In the genomic region with DNA sequence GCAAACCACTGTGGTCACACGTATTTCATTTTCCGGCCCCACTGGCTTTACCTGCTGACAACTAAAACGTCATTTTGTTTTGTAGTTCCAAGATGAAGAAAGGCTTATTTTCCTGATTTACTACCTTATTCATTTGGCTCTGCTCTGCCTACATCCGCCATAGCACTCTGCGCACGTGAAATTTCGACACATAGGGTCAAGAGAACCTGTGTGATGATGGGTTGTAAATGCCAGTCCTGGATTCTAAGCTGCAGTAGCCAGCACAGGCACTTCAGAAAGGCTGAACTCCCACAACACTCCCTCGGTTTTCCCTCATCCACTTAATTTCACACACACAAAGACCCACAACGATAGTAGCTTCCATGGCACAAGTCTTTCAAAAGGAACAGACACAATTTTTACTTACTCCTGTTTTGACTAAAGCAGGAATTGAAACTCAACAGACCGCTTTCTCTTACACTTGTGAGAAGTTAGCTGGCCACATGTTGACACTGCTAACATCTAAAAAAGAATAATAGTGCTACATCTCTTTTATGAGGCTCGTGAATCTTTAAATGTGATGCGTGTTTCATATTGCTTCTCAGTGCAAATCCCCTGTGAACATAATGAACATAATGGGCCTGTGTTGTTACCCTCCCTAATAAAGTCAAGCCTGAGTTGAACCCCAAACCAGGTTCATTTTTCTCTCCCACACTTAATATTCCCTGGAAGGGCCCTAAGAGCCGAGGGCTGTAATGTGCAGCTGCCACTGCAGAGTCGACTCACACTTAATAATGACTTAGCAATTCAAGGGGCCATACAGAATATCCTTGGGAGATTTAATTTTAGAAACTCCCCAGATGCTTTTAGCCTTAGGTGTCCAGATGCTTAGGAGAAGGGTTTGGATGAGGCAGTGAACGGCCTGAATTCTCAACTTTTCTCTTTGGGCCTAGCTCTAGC, we compare ENCODE assay signal across 9 cellular contexts. TPM values are rescaled to one million over a fixed set of nuclear protein-coding genes. Genes with fewer than 3 reads are reported as not detected.
DNase-seq lines count a peak whose midpoint lies in the region; ATAC-seq, FAIRE-seq and TF ChIP-seq lines count a peak whose summit lies in the region.
"Had no signal": no experiment of that assay in that cellular context is flagged by ENCODE, and none has a peak within 500 bp of the region (broad histone marks: within the 10 kb centered on the region; RNA-seq: fewer than 3 reads in every experiment).

No MANE protein-coding gene starts in this region.

- H2BK20ac ChIP-seq in H9 (ENCODE audit: low read depth, low read length, poor library complexity, severe bottlenecking): no peak overlapping the region

- H3K56ac ChIP-seq in H9 (ENCODE audit: insufficient read length, low read depth, low read length): no peak overlapping the region

- H3K36me3 Mint-ChIP-seq in glutamatergic neuron (ENCODE audit: unreplicated experiment) (no peaks in the 10 kb centered on the region), H9 (ENCODE audit: insufficient read depth in 1 of 3, low read depth in 3 of 3) (no peaks in the 10 kb centered on the region; a peak in 1 of 7 replicates)

- POLR2A ChIA-PET in A549 (lab: Yijun Ruan, JAX): interaction anchor here (1.5 kb wide), 1 partner anchor 161 kb away, joined by 6 read pairs; no protein-coding TSS in a partner anchor

- no peak overlapping the region for H2BK15ac ChIP-seq in H9 (ENCODE audit: low read depth, low read length)

- no peaks in the 10 kb centered on the region for H3K79me2 ChIP-seq in H9 (ENCODE audit: insufficient read depth, low read length)

- 76% methylated on average over 15 of the region's 15 CpGs for WGBS in A549 (ENCODE audit: missing lambda C conversion rate)
- WGBS in H9 (ENCODE audit: extremely low coverage, insufficient read length, low lambda C conversion rate): no CpG with 5 or more reads among the region's 15 CpGs

- no peak overlapping the region for H2BK12ac ChIP-seq in H9 (ENCODE audit: insufficient read length, low read depth, low read length)

- H3K27ac ChIP-seq in A549: peak overlapping the region; percentile 62 to 84
- peak overlapping the region in 3 of 4 donors; percentile 39 to 83 (median 53) for H3K27ac ChIP-seq in Peyer's patch
- H3K27ac ChIP-seq in H9 (ENCODE audit: insufficient read length, low read depth, low read length): no peak overlapping the region

- H3K27me3 ChIP-seq in Peyer's patch (no peaks in the 10 kb centered on the region), H9 (ENCODE audit: insufficient read depth, low read length) (no peaks in the 10 kb centered on the region)

- no peak overlapping the region for H3K9ac ChIP-seq in H9 (ENCODE audit: extremely low read depth, insufficient read length, low read length)

- H3K4me2 ChIP-seq in A549 (peak overlapping the region; percentile 62), H9 (ENCODE audit: insufficient read depth, insufficient read length, low read length) (no peak overlapping the region)

- H2BK120ac ChIP-seq in H9 (ENCODE audit: low read depth, low read length, poor library complexity, severe bottlenecking): no peak overlapping the region

- H3K4me1 ChIP-seq in A549: peaks cover 40% of the 10 kb centered on the region
- H3K4me1 ChIP-seq in Peyer's patch: peaks cover 0 to 26% (median 10%) of the 10 kb centered on the region in 4 donors
- no peaks in the 10 kb centered on the region for H3K4me1 ChIP-seq in H9 (ENCODE audit: insufficient read depth, low read length)

- H3K27me3 Mint-ChIP-seq in glutamatergic neuron (ENCODE audit: unreplicated experiment) (peaks cover 2% of the 10 kb centered on the region), H9 (ENCODE audit: low read depth) (peaks cover 12% of the 10 kb centered on the region)

- no peak overlapping the region for H3K18ac ChIP-seq in H9 (ENCODE audit: insufficient read length, low read depth, low read length)

- no peaks in the 10 kb centered on the region for H3K36me3 ChIP-seq in Peyer's patch

- no peak for TF ChIP-seq POLR2A in A549 (IDR thresholded peaks at IDR 0.05; ENCODE audit: low read length)
- no peak for TF ChIP-seq POLR2A in Peyer's patch (IDR thresholded peaks at IDR 0.05)

- no peak for TF ChIP-seq RAD21 in A549 (conservative IDR thresholded peaks at IDR 0.05 in 1 of 2, IDR thresholded peaks at IDR 0.05 in 1 of 2)

- H4K91ac ChIP-seq in H9 (ENCODE audit: insufficient read length, low read depth, low read length): no peak overlapping the region

- H3K9me3 ChIP-seq in A549: no peaks in the 10 kb centered on the region
- no peaks in the 10 kb centered on the region for H3K9me3 ChIP-seq in Peyer's patch
- H3K9me3 ChIP-seq in H9 (ENCODE audit: control insufficient read depth, low read depth, low read length): no peaks in the 10 kb centered on the region

- H3K4me1 Mint-ChIP-seq in glutamatergic neuron (ENCODE audit: low read depth, unreplicated experiment) (peaks cover 50% of the 10 kb centered on the region), H9 (peaks cover 11 to 25% of the 10 kb centered on the region in 2 experiments)

- H4K5ac ChIP-seq in H9 (ENCODE audit: insufficient read length, low read depth, low read length): no peak overlapping the region

- H3K27ac Mint-ChIP-seq in glutamatergic neuron (ENCODE audit: unreplicated experiment) (peak overlapping the region; percentile 73), H9 (no peak overlapping the region)

- TF ChIP-seq EP300 in A549 (IDR thresholded peaks at IDR 0.05): no peak

- H3K23me2 ChIP-seq in H9 (ENCODE audit: insufficient read length, low read depth, low read length, poor library complexity, severe bottlenecking): no peaks in the 10 kb centered on the region

- no peaks in the 10 kb centered on the region for H3K79me1 ChIP-seq in H9 (ENCODE audit: insufficient read depth, low read depth, low read length, poor library complexity, severe bottlenecking)

- H3K4me3 Mint-ChIP-seq in glutamatergic neuron (ENCODE audit: unreplicated experiment) (no peak overlapping the region), H9 (no peak overlapping the region)

- no peak for DNase-seq in A549 (ENCODE audit: low read depth in 1 of 2, low spot score in 1 of 2)
- no peak for DNase-seq in Peyer's patch
- no peak for DNase-seq in glutamatergic neuron
- DNase-seq in NCI-H748 treated with DMSO at 0.1 percent for 48 hours (lab: John Stamatoyannopoulos, UW): no peak
- DNase-seq in NCI-H2171 (lab: John Stamatoyannopoulos, UW): no peak
- DNase-seq in NCI-H1105 treated with DMSO at 0.1 percent for 48 hours (lab: John Stamatoyannopoulos, UW): no peak
- DNase-seq in H9: no peak

- no peaks in the 10 kb centered on the region for H4K20me1 ChIP-seq in H9 (ENCODE audit: control insufficient read depth, insufficient read depth, insufficient read length)

- no peak overlapping the region for H2AK5ac ChIP-seq in H9 (ENCODE audit: insufficient read length, low read length)

- no peak overlapping the region for H3K4me3 ChIP-seq in A549
- H3K4me3 ChIP-seq in Peyer's patch: no peak overlapping the region

- no peak overlapping the region for H3K4ac ChIP-seq in H9 (ENCODE audit: low read depth, low read length)

- CTCF ChIA-PET in A549 (lab: Yijun Ruan, JAX): interaction anchor here (0.6 to 2.8 kb wide), 21 partner anchors 8 to 790 kb away, joined by 3 to 21 read pairs (median 4); no protein-coding TSS in a partner anchor

- H3K23ac ChIP-seq in H9 (ENCODE audit: insufficient read length, low read depth, low read length): no peak overlapping the region

- FAIRE-seq in A549 (lab: Jason Lieb, UNC): no peak
- FAIRE-seq: G401.6 had no signal

- H3K9me3 Mint-ChIP-seq in glutamatergic neuron (ENCODE audit: unreplicated experiment) (peaks cover 5% of the 10 kb centered on the region), H9 (no peaks in the 10 kb centered on the region)

- no peak overlapping the region for H2AFZ ChIP-seq in H9 (ENCODE audit: low read length)

- TF ChIP-seq CTCF in A549 (IDR thresholded peaks at IDR 0.05) (no peak), Peyer's patch (IDR thresholded peaks at IDR 0.05) (no peak), glutamatergic neuron (IDR thresholded peaks at IDR 0.05; ENCODE audit: partially characterized antibody, unreplicated experiment) (no peak), H9 (conservative IDR thresholded peaks at IDR 0.05) (no peak)

- H2BK5ac ChIP-seq in H9 (ENCODE audit: insufficient read length, low read length): no peak overlapping the region

- ATAC-seq in A549: no peak; a peak in 1 of 6 replicates
- ATAC-seq in GM18867 (IDR thresholded peaks at IDR 0.05; ENCODE audit: unreplicated experiment): peak; percentile 27

- H3K14ac ChIP-seq in H9 (ENCODE audit: insufficient read depth, low read length): no peak overlapping the region

- no peak overlapping the region for H3T11ph ChIP-seq in H9 (ENCODE audit: low read length)

- H4K8ac ChIP-seq in H9 (replicated peaks; ENCODE audit: insufficient read length, low read depth, low read length): no peak overlapping the region

TF ChIP-seq in A549, 52 proteins besides CTCF, POLR2A, EP300 and RAD21:
- TF ChIP-seq TFCP2L1 (CRISPR knock-in tag; IDR thresholded peaks at IDR 0.05) (no peak), POLR2AphosphoS2 (conservative IDR thresholded peaks at IDR 0.05; ENCODE audit: low read length) (no peak), FOSL2 (IDR thresholded peaks at IDR 0.05) (no peak), FOSL2 (CRISPR knock-in tag; IDR thresholded peaks at IDR 0.05) (no peak), BHLHE40 (IDR thresholded peaks at IDR 0.05; ENCODE audit: low read depth, low read length) (no peak), HOXB5 (CRISPR knock-in tag; IDR thresholded peaks at IDR 0.05) (no peak), SREBF2 (IDR thresholded peaks at IDR 0.05) (no peak), RNF2 (IDR thresholded peaks at IDR 0.05; ENCODE audit: borderline replicate concordance, low read depth) (no peak), MAZ (IDR thresholded peaks at IDR 0.05; ENCODE audit: borderline replicate concordance, low read depth, low read length) (no peak)
- TF ChIP-seq, protein P1, sequence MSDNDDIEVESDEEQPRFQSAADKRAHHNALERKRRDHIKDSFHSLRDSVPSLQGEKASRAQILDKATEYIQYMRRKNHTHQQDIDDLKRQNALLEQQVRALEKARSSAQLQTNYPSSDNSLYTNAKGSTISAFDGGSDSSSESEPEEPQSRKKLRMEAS (IDR thresholded peaks at IDR 0.05): no peak
TF ChIP-seq in A549: peak in this region for 0.

RNA-seq across cellular contexts. Expression of a gene that starts 1.5 kb away (rescaled TPM):
- polyA plus RNA-seq in A549 (2011; rRNA removed): 5.5 and 6.2 TPM in 2 replicates
- 6.9 and 8.4 TPM in 2 replicates for polyA plus RNA-seq in A549 (2012; cell fraction: cytosol; rRNA removed)
- polyA plus RNA-seq in A549 (2012; cell fraction: nucleus; rRNA removed): 12.6 and 20.6 TPM in 2 replicates
- polyA plus RNA-seq in A549 (2017; fragmentation: RNase III; extraction: RNeasy Plus Mini Kit Qiagen cat#74134 plus additional on column Dnase treatment): 5.5 to 5.9 TPM (median 5.8 TPM) in 3 replicates
- 13.4 and 15.1 TPM in 2 replicates for polyA minus RNA-seq in A549 (2011; rRNA and poly(A)+ RNA removed)
- total RNA-seq in Peyer's patch: 10 to 100 TPM; 15.1 to 80.9 (median 24.1) TPM
- 0.47 TPM for total RNA-seq in glutamatergic neuron (ENCODE audit: unreplicated experiment)
- 0.59 and 0.72 TPM in 2 replicates for total RNA-seq in H9 (2021)
